In the genomic region with DNA sequence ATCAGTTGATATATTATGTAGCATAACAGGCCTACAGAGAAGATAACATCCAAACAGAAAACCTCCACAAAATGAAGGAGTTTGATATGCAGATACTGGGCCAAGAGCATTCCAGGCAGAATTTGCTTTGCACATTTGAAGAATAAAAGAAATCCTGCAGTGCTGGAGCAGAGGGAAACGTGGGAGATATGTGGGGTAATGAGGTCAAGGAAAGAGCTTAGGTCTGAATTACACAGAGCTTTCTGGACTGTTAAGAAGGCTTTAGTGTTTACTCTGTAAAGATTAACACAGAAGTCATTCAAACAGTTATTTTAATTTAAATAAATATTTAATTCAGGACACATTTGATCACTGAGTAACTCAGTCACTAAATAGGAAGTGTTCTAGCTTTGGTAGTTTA, we compare ENCODE assay signal across 38 cellular contexts.
"Had no signal": no experiment of that assay in that cellular context is flagged by ENCODE, and none has a peak within 500 bp of the region (broad histone marks: within the 10 kb centered on the region; RNA-seq: fewer than 3 reads in every experiment).

No MANE protein-coding gene starts in this region.

- DNase-seq: activated CD4-positive, alpha-beta memory T cell treated with anti-CD3 and anti-CD28 coated beads, Interleukin-2, amount 10 ng/mL, durations not matched to agents 7 days and 5 days; activated CD4-positive, alpha-beta T cell treated with anti-CD3 and anti-CD28 coated beads for 1 hour; activated CD4-positive, alpha-beta T cell treated with anti-CD3 and anti-CD28 coated beads for 36 hours; activated CD4-positive, alpha-beta T cell treated with anti-CD3 and anti-CD28 coated beads for 48 hours; activated CD4-positive, alpha-beta T cell treated with anti-CD3 and anti-CD28 coated beads, Interleukin-2, amount 10 ng/mL, durations not matched to agents 7 days and 5 days; activated CD4-positive, alpha-beta T cell treated with anti-CD3 and anti-CD28 coated beads, Interleukin-2, amount 50 U/mL, for 48 hours; activated CD4-positive, CD25-positive, alpha-beta regulatory T cell; activated CD8-positive, alpha-beta memory T cell treated with anti-CD3 and anti-CD28 coated beads for 24 hours; activated CD8-positive, alpha-beta memory T cell treated with anti-CD3 and anti-CD28 coated beads, Interleukin-2, amount 10 ng/mL, durations not matched to agents 7 days and 5 days; activated CD8-positive, alpha-beta memory T cell treated with anti-CD3 and anti-CD28 coated beads, Interleukin-2, amount 50 U/mL, for 48 hours; activated CD8-positive, alpha-beta T cell treated with anti-CD3 and anti-CD28 coated beads, Interleukin-2, amount 10 ng/mL, durations not matched to agents 7 days and 5 days; activated effector memory CD4-positive, alpha-beta T cell treated with Interleukin-2 at 50 U/mL for 16 hours; activated gamma-delta T cell; activated naive CD4-positive, alpha-beta T cell treated with anti-CD3 and anti-CD28 coated beads, Interleukin-2, amount 10 ng/mL, durations not matched to agents 7 days and 5 days; activated naive CD4-positive, alpha-beta T cell treated with Interleukin-2 at 50 U/mL for 16 hours; activated naive CD8-positive, alpha-beta T cell treated with anti-CD3 and anti-CD28 coated beads, Interleukin-2, amount 10 ng/mL, durations not matched to agents 7 days and 5 days; activated naive CD8-positive, alpha-beta T cell treated with anti-CD3 and anti-CD28 coated beads, Interleukin-2, amount 50 U/mL, for 24 hours; activated T-cell treated with anti-CD3 and anti-CD28 coated beads, Interleukin-2, amount 50 U/mL, for 24 hours; activated T-cell treated with anti-CD3 and anti-CD28 coated beads, Interleukin-2, amount 50 U/mL, for 48 hours; amygdala; anterior cingulate cortex; body of pancreas; brain microvascular endothelial cell; central memory CD4-positive, alpha-beta T cell; SW 1271; T-helper 1 cell; T-helper 2 cell; T-helper 9 cell; WERI-Rb-1 had no signal

- H3K36me3 ChIP-seq: ascending aorta, brain microvascular endothelial cell, breast epithelium, WERI-Rb-1 had no signal

- H3K27me3 ChIP-seq: ascending aorta, body of pancreas, brain microvascular endothelial cell, breast epithelium had no signal

- H3K27me3 Mint-ChIP-seq: activated CD4-positive, alpha-beta memory T cell treated with anti-CD3 and anti-CD28 coated beads, Interleukin-2, amount 10 ng/mL, durations not matched to agents 7 days and 5 days; activated CD4-positive, alpha-beta T cell treated with anti-CD3 and anti-CD28 coated beads for 36 hours; activated CD4-positive, alpha-beta T cell treated with anti-CD3 and anti-CD28 coated beads, Interleukin-2, amount 10 ng/mL, durations not matched to agents 7 days and 5 days; activated CD8-positive, alpha-beta memory T cell treated with anti-CD3 and anti-CD28 coated beads, Interleukin-2, amount 10 ng/mL, durations not matched to agents 7 days and 5 days; activated naive CD4-positive, alpha-beta T cell treated with anti-CD3 and anti-CD28 coated beads, Interleukin-2, amount 10 ng/mL, durations not matched to agents 7 days and 5 days; activated naive CD4-positive, alpha-beta T cell treated with anti-CD3 and anti-CD28 coated beads, Interleukin-2, amount 50 U/mL, for 24 hours; activated naive CD8-positive, alpha-beta T cell; activated naive CD8-positive, alpha-beta T cell treated with anti-CD3 and anti-CD28 coated beads, Interleukin-2, amount 50 U/mL, for 24 hours; activated T-cell treated with anti-CD3 and anti-CD28 coated beads, Interleukin-2, amount 50 U/mL, for 24 hours had no signal

- H3K27ac Mint-ChIP-seq: activated CD4-positive, alpha-beta memory T cell treated with anti-CD3 and anti-CD28 coated beads, Interleukin-2, amount 10 ng/mL, durations not matched to agents 7 days and 5 days; activated CD4-positive, alpha-beta T cell treated with anti-CD3 and anti-CD28 coated beads for 36 hours; activated CD4-positive, alpha-beta T cell treated with anti-CD3 and anti-CD28 coated beads, Interleukin-2, amount 10 ng/mL, durations not matched to agents 7 days and 5 days; activated CD8-positive, alpha-beta memory T cell treated with anti-CD3 and anti-CD28 coated beads, Interleukin-2, amount 10 ng/mL, durations not matched to agents 7 days and 5 days; activated CD8-positive, alpha-beta T cell treated with anti-CD3 and anti-CD28 coated beads, Interleukin-2, amount 10 ng/mL, durations not matched to agents 7 days and 5 days; activated naive CD4-positive, alpha-beta T cell treated with anti-CD3 and anti-CD28 coated beads, Interleukin-2, amount 10 ng/mL, durations not matched to agents 7 days and 5 days; activated naive CD4-positive, alpha-beta T cell treated with anti-CD3 and anti-CD28 coated beads, Interleukin-2, amount 50 U/mL, for 24 hours; activated naive CD8-positive, alpha-beta T cell; activated naive CD8-positive, alpha-beta T cell treated with anti-CD3 and anti-CD28 coated beads, Interleukin-2, amount 10 ng/mL, durations not matched to agents 7 days and 5 days; activated naive CD8-positive, alpha-beta T cell treated with anti-CD3 and anti-CD28 coated beads, Interleukin-2, amount 50 U/mL, for 24 hours; activated T-cell treated with anti-CD3 and anti-CD28 coated beads, Interleukin-2, amount 50 U/mL, for 24 hours; activated T-helper 2 cell treated with anti-CD3 and anti-CD28 coated beads, Interferon-gamma antibody, Interleukin-2, Interleukin-4, amounts not matched to agents 10 μg/mL and 5 μg/mL and 100 μg/mL, durations not matched to agents 14 hours and 24 hours and 36 hours; T-helper 1 cell treated with Interleukin-12 subunit alpha and Interleukin-12 subunit beta and Interleukin-4 antibody, amounts not matched to agents 30 μg/mL and 1 μg/mL, for 36 hours; T-helper 2 cell treated with Interferon-gamma antibody and Interleukin-4, amounts not matched to agents 5 μg/mL and 100 μg/mL, for 36 hours; WTC11 had no signal

- H3K4me3 Mint-ChIP-seq: activated CD4-positive, alpha-beta memory T cell treated with anti-CD3 and anti-CD28 coated beads, Interleukin-2, amount 10 ng/mL, durations not matched to agents 7 days and 5 days; activated CD4-positive, alpha-beta T cell treated with anti-CD3 and anti-CD28 coated beads for 36 hours; activated CD4-positive, alpha-beta T cell treated with anti-CD3 and anti-CD28 coated beads, Interleukin-2, amount 10 ng/mL, durations not matched to agents 7 days and 5 days; activated CD8-positive, alpha-beta memory T cell treated with anti-CD3 and anti-CD28 coated beads, Interleukin-2, amount 10 ng/mL, durations not matched to agents 7 days and 5 days; activated CD8-positive, alpha-beta T cell treated with anti-CD3 and anti-CD28 coated beads, Interleukin-2, amount 10 ng/mL, durations not matched to agents 7 days and 5 days; activated naive CD4-positive, alpha-beta T cell treated with anti-CD3 and anti-CD28 coated beads, Interleukin-2, amount 10 ng/mL, durations not matched to agents 7 days and 5 days; activated naive CD4-positive, alpha-beta T cell treated with anti-CD3 and anti-CD28 coated beads, Interleukin-2, amount 50 U/mL, for 24 hours; activated naive CD8-positive, alpha-beta T cell; activated naive CD8-positive, alpha-beta T cell treated with anti-CD3 and anti-CD28 coated beads, Interleukin-2, amount 10 ng/mL, durations not matched to agents 7 days and 5 days; activated naive CD8-positive, alpha-beta T cell treated with anti-CD3 and anti-CD28 coated beads, Interleukin-2, amount 50 U/mL, for 24 hours; activated T-cell treated with anti-CD3 and anti-CD28 coated beads, Interleukin-2, amount 50 U/mL, for 24 hours; T-helper 1 cell treated with Interleukin-12 subunit alpha and Interleukin-12 subunit beta and Interleukin-4 antibody, amounts not matched to agents 30 μg/mL and 1 μg/mL, for 36 hours; T-helper 2 cell treated with Interferon-gamma antibody and Interleukin-4, amounts not matched to agents 5 μg/mL and 100 μg/mL, for 36 hours; WTC11 had no signal

- H3K4me1 ChIP-seq: ascending aorta, body of pancreas, breast epithelium had no signal

- H3K4me3 ChIP-seq: ascending aorta, body of pancreas, breast epithelium had no signal

- H3K36me3 Mint-ChIP-seq: activated CD8-positive, alpha-beta memory T cell treated with anti-CD3 and anti-CD28 coated beads, Interleukin-2, amount 10 ng/mL, durations not matched to agents 7 days and 5 days; activated naive CD4-positive, alpha-beta T cell treated with anti-CD3 and anti-CD28 coated beads, Interleukin-2, amount 10 ng/mL, durations not matched to agents 7 days and 5 days; activated naive CD4-positive, alpha-beta T cell treated with anti-CD3 and anti-CD28 coated beads, Interleukin-2, amount 50 U/mL, for 24 hours; activated naive CD8-positive, alpha-beta T cell; activated naive CD8-positive, alpha-beta T cell treated with anti-CD3 and anti-CD28 coated beads, Interleukin-2, amount 10 ng/mL, durations not matched to agents 7 days and 5 days; WTC11 had no signal

- H3K4me1 Mint-ChIP-seq: activated CD4-positive, alpha-beta memory T cell treated with anti-CD3 and anti-CD28 coated beads, Interleukin-2, amount 10 ng/mL, durations not matched to agents 7 days and 5 days; activated CD4-positive, alpha-beta T cell treated with anti-CD3 and anti-CD28 coated beads for 36 hours; activated CD4-positive, alpha-beta T cell treated with anti-CD3 and anti-CD28 coated beads, Interleukin-2, amount 10 ng/mL, durations not matched to agents 7 days and 5 days; activated CD8-positive, alpha-beta memory T cell treated with anti-CD3 and anti-CD28 coated beads, Interleukin-2, amount 10 ng/mL, durations not matched to agents 7 days and 5 days; activated naive CD4-positive, alpha-beta T cell treated with anti-CD3 and anti-CD28 coated beads, Interleukin-2, amount 10 ng/mL, durations not matched to agents 7 days and 5 days; activated naive CD4-positive, alpha-beta T cell treated with anti-CD3 and anti-CD28 coated beads, Interleukin-2, amount 50 U/mL, for 24 hours; activated naive CD8-positive, alpha-beta T cell treated with anti-CD3 and anti-CD28 coated beads, Interleukin-2, amount 10 ng/mL, durations not matched to agents 7 days and 5 days; activated naive CD8-positive, alpha-beta T cell treated with anti-CD3 and anti-CD28 coated beads, Interleukin-2, amount 50 U/mL, for 24 hours had no signal

- H3K9me3 Mint-ChIP-seq: activated CD4-positive, alpha-beta T cell treated with anti-CD3 and anti-CD28 coated beads, Interleukin-2, amount 10 ng/mL, durations not matched to agents 7 days and 5 days; activated naive CD4-positive, alpha-beta T cell treated with anti-CD3 and anti-CD28 coated beads, Interleukin-2, amount 10 ng/mL, durations not matched to agents 7 days and 5 days; activated naive CD4-positive, alpha-beta T cell treated with anti-CD3 and anti-CD28 coated beads, Interleukin-2, amount 50 U/mL, for 24 hours; activated naive CD8-positive, alpha-beta T cell treated with anti-CD3 and anti-CD28 coated beads, Interleukin-2, amount 10 ng/mL, durations not matched to agents 7 days and 5 days; activated T-helper 2 cell treated with anti-CD3 and anti-CD28 coated beads, Interferon-gamma antibody, Interleukin-2, Interleukin-4, amounts not matched to agents 10 μg/mL and 5 μg/mL and 100 μg/mL, durations not matched to agents 14 hours and 24 hours and 36 hours; T-helper 1 cell treated with Interleukin-12 subunit alpha and Interleukin-12 subunit beta and Interleukin-4 antibody, amounts not matched to agents 30 μg/mL and 1 μg/mL, for 36 hours had no signal

- H3K9me3 ChIP-seq: ascending aorta, body of pancreas, breast epithelium had no signal

- H3K27ac ChIP-seq: ascending aorta, body of pancreas, brain microvascular endothelial cell, breast epithelium, WERI-Rb-1 had no signal

- ATAC-seq: activated CD4-positive, alpha-beta T cell treated with anti-CD3 and anti-CD28 coated beads for 36 hours; activated CD4-positive, CD25-positive, alpha-beta regulatory T cell treated with anti-CD3 and anti-CD28 coated beads, Interleukin-2, amount 50 U/mL, for 24 hours; activated CD8-positive, alpha-beta memory T cell treated with anti-CD3 and anti-CD28 coated beads, Interleukin-2, amount 10 ng/mL, durations not matched to agents 7 days and 5 days; activated CD8-positive, alpha-beta T cell treated with anti-CD3 and anti-CD28 coated beads, Interleukin-2, amount 10 ng/mL, durations not matched to agents 7 days and 5 days; activated naive CD8-positive, alpha-beta T cell treated with anti-CD3 and anti-CD28 coated beads, Interleukin-2, amount 50 U/mL, for 24 hours; body of pancreas; WTC11 had no signal
